In the genomic region with DNA sequence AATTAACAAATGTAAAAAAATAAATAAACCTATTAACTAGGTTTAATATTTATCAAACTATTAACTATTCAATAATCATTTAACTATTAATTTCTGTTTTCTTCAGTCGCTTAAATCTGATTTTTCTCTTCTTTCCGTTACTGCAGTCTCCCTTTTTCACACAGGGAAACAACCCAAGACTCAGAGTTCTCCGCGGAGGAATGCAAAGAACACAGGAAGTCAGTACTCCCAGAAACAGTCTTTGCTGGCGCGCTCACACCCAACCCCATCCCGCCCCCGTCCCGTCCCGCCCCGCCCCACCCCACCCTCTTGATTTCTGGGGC, we compare ENCODE assay signal across 8 cellular contexts. TPM values are rescaled to one million over a fixed set of nuclear protein-coding genes. Genes with fewer than 3 reads are reported as not detected.
DNase-seq lines count a peak whose midpoint lies in the region; ATAC-seq and TF ChIP-seq lines count a peak whose summit lies in the region.

No MANE protein-coding gene starts in this region.

- H3K27me3 ChIP-seq in BLaER1 (no peaks in the 10 kb centered on the region), MG63 (no peaks in the 10 kb centered on the region), ectodermal cell (ENCODE audit: control insufficient read depth, insufficient read depth, low read length, poor library complexity, severe bottlenecking) (no peaks in the 10 kb centered on the region)

- peaks cover 12% of the 10 kb centered on the region for H3K27me3 Mint-ChIP-seq in neural crest cell (ENCODE audit: low read depth)

- DNase-seq in MG63, result no peak
- no peak for DNase-seq in neural crest cell (ENCODE audit: low read depth, low spot score)
- no peak for DNase-seq in HuH-7.5 (ENCODE audit: low spot score)
- DNase-seq in DMS153 treated with DMSO at 0.1 percent for 48 hours (lab: John Stamatoyannopoulos, UW; ENCODE audit: unreplicated experiment), result no peak

- H3K4me1 Mint-ChIP-seq in neural crest cell, result peaks cover 26% of the 10 kb centered on the region

- H3K36me3 ChIP-seq in BLaER1 (peaks cover 32% of the 10 kb centered on the region), MG63 (peaks cover 9% of the 10 kb centered on the region), ectodermal cell (ENCODE audit: control insufficient read depth, insufficient read depth, low read length) (peaks cover 18% of the 10 kb centered on the region)

- H3K27ac Mint-ChIP-seq in neural crest cell (ENCODE audit: unreplicated experiment), result no peak overlapping the region

- H3K4me3 Mint-ChIP-seq in neural crest cell, result peak overlapping the region; percentile 96

- no peak for ATAC-seq in GM21576 (IDR thresholded peaks at IDR 0.05; ENCODE audit: unreplicated experiment)
- ATAC-seq in HG02840 (IDR thresholded peaks at IDR 0.05; ENCODE audit: low FRiP score, unreplicated experiment), result no peak

- no peak for TF ChIP-seq CTCF in neural crest cell (conservative IDR thresholded peaks at IDR 0.05)

- H3K9me3 Mint-ChIP-seq in neural crest cell, result no peaks in the 10 kb centered on the region

- H3K4me3 ChIP-seq in BLaER1 (peak overlapping the region; percentile 86), MG63 (peak overlapping the region; percentile 31), ectodermal cell (ENCODE audit: insufficient read depth, low read depth, low read length) (peak overlapping the region; percentile 100)

- H3K4me1 ChIP-seq in BLaER1 (peaks cover 27% of the 10 kb centered on the region), ectodermal cell (ENCODE audit: control insufficient read depth, insufficient read depth, low read length) (peaks cover 5% of the 10 kb centered on the region)

- peak overlapping the region; percentile 81 for H3K4me2 ChIP-seq in BLaER1

- H4K20me1 ChIP-seq in BLaER1, result no peaks in the 10 kb centered on the region

- H3K36me3 Mint-ChIP-seq in neural crest cell (ENCODE audit: low read depth), result peaks cover 8% of the 10 kb centered on the region

- 0 to 3% methylated on average over 7 to 8 of the region's 11 CpGs for WGBS in ectodermal cell, 2 experiments

- H3K9me3 ChIP-seq in BLaER1 (no peaks in the 10 kb centered on the region), MG63 (no peaks in the 10 kb centered on the region), ectodermal cell (ENCODE audit: control insufficient read depth, low read length) (no peaks in the 10 kb centered on the region)

- H3K9ac ChIP-seq in BLaER1, result peak overlapping the region; percentile 52; the same call in 1 of the 2 replicates

- H3K27ac ChIP-seq in BLaER1 (peak overlapping the region; percentile 58; the same call in 1 of the 2 replicates), ectodermal cell (ENCODE audit: insufficient read depth, low read depth, low read length, poor library complexity, severe bottlenecking) (peak overlapping the region; percentile 36)

RNA-seq across cellular contexts. Expression of a gene that starts 0.4 kb away (rescaled TPM):
- 46.7 and 72.0 TPM in 2 replicates for total RNA-seq in MG63 (2014; rRNA removed; shearing (Covaris generic); ENCODE audit: low replicate concordance)
- 113 TPM for polyA plus RNA-seq in ectodermal cell (2013, experiment 1 of 4)
- 110 TPM for polyA plus RNA-seq in ectodermal cell (2013, experiment 2 of 4)
- polyA plus RNA-seq in ectodermal cell (2013, experiment 3 of 4), result 96.3 TPM
- polyA plus RNA-seq in ectodermal cell (2013, experiment 4 of 4), result 111 TPM
- total RNA-seq in neural crest cell, result 86.5 and 88.8 TPM in 2 replicates

RNA-seq across cellular contexts. Expression of a gene that starts 9.7 kb away (rescaled TPM):
- total RNA-seq in MG63 (2014; rRNA removed; shearing (Covaris generic); ENCODE audit: low replicate concordance), result not detected in 2 replicates
- not detected for polyA plus RNA-seq in ectodermal cell (2013, experiment 1 of 4)
- polyA plus RNA-seq in ectodermal cell (2013, experiment 2 of 4), result 0.20 TPM
- not detected for polyA plus RNA-seq in ectodermal cell (2013, experiment 3 of 4)
- not detected for polyA plus RNA-seq in ectodermal cell (2013, experiment 4 of 4)
- 0.36 and 0.37 TPM in 2 replicates for total RNA-seq in neural crest cell

RNA-seq across cellular contexts. Expression of a gene that starts 34.1 kb away (rescaled TPM):
- not detected in 2 replicates for total RNA-seq in MG63 (2014; rRNA removed; shearing (Covaris generic); ENCODE audit: low replicate concordance)
- not detected for polyA plus RNA-seq in ectodermal cell (2013, experiment 1 of 4)
- polyA plus RNA-seq in ectodermal cell (2013, experiment 2 of 4), result not detected
- polyA plus RNA-seq in ectodermal cell (2013, experiment 3 of 4), result not detected
- not detected for polyA plus RNA-seq in ectodermal cell (2013, experiment 4 of 4)
- total RNA-seq in neural crest cell, result not detected in 2 replicates

RNA-seq across cellular contexts. Expression of a gene that starts 35.4 kb away (rescaled TPM):
- total RNA-seq in MG63 (2014; rRNA removed; shearing (Covaris generic); ENCODE audit: low replicate concordance), result 17.5 and 51.7 TPM in 2 replicates
- 5.1 TPM for polyA plus RNA-seq in ectodermal cell (2013, experiment 1 of 4)
- polyA plus RNA-seq in ectodermal cell (2013, experiment 2 of 4), result 4.6 TPM
- polyA plus RNA-seq in ectodermal cell (2013, experiment 3 of 4), result 6.7 TPM
- 9.0 TPM for polyA plus RNA-seq in ectodermal cell (2013, experiment 4 of 4)
- total RNA-seq in neural crest cell, result 13.7 and 17.4 TPM in 2 replicates

RNA-seq across cellular contexts. Expression of a gene that starts 40.6 kb away (rescaled TPM):
- total RNA-seq in MG63 (2014; rRNA removed; shearing (Covaris generic); ENCODE audit: low replicate concordance), result not detected in 2 replicates
- polyA plus RNA-seq in ectodermal cell (2013, experiment 1 of 4), result not detected
- polyA plus RNA-seq in ectodermal cell (2013, experiment 2 of 4), result not detected
- not detected for polyA plus RNA-seq in ectodermal cell (2013, experiment 3 of 4)
- not detected for polyA plus RNA-seq in ectodermal cell (2013, experiment 4 of 4)
- total RNA-seq in neural crest cell, result not detected in 2 replicates

Comparison
In these comparisons a context has a peak if more than half of its experiments do, and no peak if none do; other contexts are left out.
1. H3K4me3 ChIP-seq: peak in every context shown above with its lines; median percentile 100 in ectodermal cell; 86 in BLaER1; 31 in MG63.